Comparison of ENCODE assay signal across 22 cellular contexts in genomic region chr11:93945596-93945995, GRCh38.
A peak's percentile ranks its signal among the peaks of the same experiment; 100 is the strongest.
DNase-seq lines count a peak whose midpoint lies in the region; ATAC-seq, FAIRE-seq and TF ChIP-seq lines count a peak whose summit lies in the region.
"Had no signal": no experiment of that assay in that cellular context is flagged by ENCODE, and none has a peak within 500 bp of the region (broad histone marks: within the 10 kb centered on the region; RNA-seq: fewer than 3 reads in every experiment).

No MANE protein-coding gene starts in this region.

- no peaks in the 10 kb centered on the region for H3K9me3 ChIP-seq in RWPE2 (ENCODE audit: severe bottlenecking)
- H3K9me3 ChIP-seq in small intestine (ENCODE audit: control insufficient read depth, low read depth) = no peaks in the 10 kb centered on the region
- no peaks in the 10 kb centered on the region; the same call in 1 of the 2 replicates for H3K9me3 ChIP-seq in BE2C
- H3K9me3 ChIP-seq: Peyer's patch, SK-N-SH had no signal

- TF ChIP-seq CTCF in RWPE2 (IDR thresholded peaks at IDR 0.05; ENCODE audit: poor library complexity, severe bottlenecking) (no peak), fibroblast of the aortic adventitia (IDR thresholded peaks at IDR 0.05; ENCODE audit: insufficient read depth, low read length) (no peak), BE2C (IDR thresholded peaks at IDR 0.05; ENCODE audit: low read depth, low read length) (no peak)

- FAIRE-seq in small intestine (lab: Jason Lieb, UNC) = no peak
- FAIRE-seq: A204.1 had no signal

- H3K4me3 ChIP-seq in RWPE2 (ENCODE audit: severe bottlenecking) (no peak overlapping the region), fibroblast of the aortic adventitia (ENCODE audit: low read depth, low read length) (no peak overlapping the region), small intestine (ENCODE audit: low read depth in 1 of 2, low read length in 2 of 2) (no peak overlapping the region), BE2C (ENCODE audit: low read depth, low read length) (no peak overlapping the region)
- H3K4me3 ChIP-seq: Peyer's patch had no signal

- H3K27me3 ChIP-seq in RWPE2 (ENCODE audit: insufficient read depth, poor library complexity, severe bottlenecking) (no peaks in the 10 kb centered on the region), small intestine (ENCODE audit: control insufficient read depth in 2 of 2, insufficient read depth in 2 of 2, low read length in 2 of 2) (no peaks in the 10 kb centered on the region), BE2C (no peaks in the 10 kb centered on the region)
- H3K27me3 ChIP-seq: Peyer's patch had no signal

- H3K4me1 ChIP-seq in RWPE2 (ENCODE audit: insufficient read depth, poor library complexity, severe bottlenecking) = peaks cover 25% of the 10 kb centered on the region
- H3K4me1 ChIP-seq in small intestine (ENCODE audit: control insufficient read depth in 2 of 2, insufficient read depth in 1 of 2, low read depth in 1 of 2, low read length in 1 of 2) = no peaks in the 10 kb centered on the region
- H3K4me1 ChIP-seq in BE2C = peaks cover 5% of the 10 kb centered on the region; the same call in 1 of the 2 replicates
- H3K4me1 ChIP-seq: Peyer's patch had no signal

- no peak for ATAC-seq in RWPE2 (ENCODE audit: low read depth)
- ATAC-seq: HepG2 had no signal

- H3K27ac ChIP-seq in RWPE2 (ENCODE audit: poor library complexity, severe bottlenecking) (peak overlapping the region; percentile 45), small intestine (ENCODE audit: low read depth in 1 of 2, low read length in 1 of 2) (no peak overlapping the region)
- H3K27ac ChIP-seq: Peyer's patch had no signal

- no peaks in the 10 kb centered on the region for H3K36me3 ChIP-seq in RWPE2 (ENCODE audit: low read depth)
- no peaks in the 10 kb centered on the region for H3K36me3 ChIP-seq in small intestine (ENCODE audit: control insufficient read depth in 2 of 2, insufficient read depth in 2 of 2, low read length in 2 of 2)
- H3K36me3 ChIP-seq in BE2C = no peaks in the 10 kb centered on the region
- H3K36me3 ChIP-seq: Peyer's patch had no signal

- DNase-seq in LHCN-M2 (ENCODE audit: low read depth) = peak; percentile 6
- DNase-seq in RWPE2 (ENCODE audit: low spot score) = no peak
- peak; percentile 20 for DNase-seq in fibroblast of the aortic adventitia (ENCODE audit: low read depth)
- DNase-seq in renal cortical epithelial cell (ENCODE audit: low read depth) = peak; percentile 31
- DNase-seq in AG08396 (ENCODE audit: low spot score) = no peak
- no peak for DNase-seq in small intestine
- DNase-seq in BE2C = no peak
- no peak for DNase-seq in NCI-H2081 treated with DMSO at 0.1 percent for 48 hours (lab: John Stamatoyannopoulos, UW)
- DNase-seq: Calu3; CD8-positive, alpha-beta memory T cell; DND-41; Kasumi-1; MM.1S; NCI-H1694; NCI-H2029 treated with DMSO at 0.1 percent for 48 hours; NCI-H2227 treated with DMSO at 0.1 percent for 48 hours; NCI-H526 treated with DMSO at 0.1 percent for 48 hours; Peyer's patch; SK-N-SH; SW 1271 had no signal

- 87 to 96% (median 95%) methylated on average over 2 of the region's 2 CpGs for WGBS in small intestine, 3 donors

Comparison
In these comparisons a context has a peak if more than half of its experiments do, and no peak if none do; other contexts are left out.
1. DNase-seq: peak in LHCN-M2 (single experiment), fibroblast of the aortic adventitia (single experiment) and renal cortical epithelial cell (single experiment); none in RWPE2 (single experiment), AG08396 (single experiment), small intestine (single experiment), BE2C (single experiment) and NCI-H2081 treated with DMSO at 0.1 percent for 48 hours (single experiment).